9 cellular contexts compared by ENCODE assay signal in the genomic region with DNA sequence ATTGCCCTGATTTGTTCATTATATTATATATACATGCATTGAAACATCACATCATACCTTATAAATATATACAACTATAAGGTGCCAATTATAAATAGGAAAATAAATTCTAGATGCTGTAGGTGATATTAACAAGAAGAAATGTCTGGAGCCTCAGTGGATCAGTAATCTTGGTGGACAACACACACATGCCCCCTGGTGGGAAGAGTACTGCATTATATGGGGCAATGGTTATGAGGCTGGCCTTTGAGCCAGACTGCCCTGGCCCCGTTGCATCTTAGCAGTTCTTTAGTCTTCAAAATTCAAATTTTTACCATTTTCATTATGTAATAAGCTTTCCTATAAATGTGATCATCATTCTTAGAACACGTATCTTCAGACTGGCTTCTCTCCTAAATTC.
DNase-seq lines count a peak whose midpoint lies in the region; ATAC-seq and TF ChIP-seq lines count a peak whose summit lies in the region.
"Had no signal": no experiment of that assay in that cellular context is flagged by ENCODE, and none has a peak within 500 bp of the region (broad histone marks: within the 10 kb centered on the region; RNA-seq: fewer than 3 reads in every experiment).

No MANE protein-coding gene starts in this region.

- H2AFZ ChIP-seq in SU-DHL-6 (ENCODE audit: low read depth, low read length, severe bottlenecking), result no peak overlapping the region

- H3K27me3 ChIP-seq in SU-DHL-6 (ENCODE audit: low read length) (no peaks in the 10 kb centered on the region), kidney epithelial cell (ENCODE audit: control insufficient read depth, insufficient read depth, low read length) (no peaks in the 10 kb centered on the region)

- H3K9me3 ChIP-seq in SU-DHL-6 (ENCODE audit: insufficient read depth, low read length), result no peaks in the 10 kb centered on the region

- peak; percentile 37 for TF ChIP-seq CTCF in SU-DHL-6 (IDR thresholded peaks at IDR 0.05; ENCODE audit: insufficient read depth, low read length, poor library complexity, severe bottlenecking)
- peak; percentile 61 for TF ChIP-seq CTCF in kidney epithelial cell (IDR thresholded peaks at IDR 0.05; ENCODE audit: insufficient read depth, low read length, poor library complexity, severe bottlenecking)

- no peaks in the 10 kb centered on the region for H4K20me1 ChIP-seq in SU-DHL-6 (ENCODE audit: low read depth, low read length)

- no peak overlapping the region for H3K9ac ChIP-seq in SU-DHL-6 (ENCODE audit: low read length)

- H3K4me3 ChIP-seq in SU-DHL-6 (ENCODE audit: insufficient read depth, low read length, poor library complexity, severe bottlenecking), result no peak overlapping the region
- no peak overlapping the region for H3K4me3 ChIP-seq in kidney epithelial cell (ENCODE audit: low read depth, low read length)

- no peaks in the 10 kb centered on the region for H3K79me2 ChIP-seq in SU-DHL-6 (ENCODE audit: insufficient read depth, low read length)

- H3K27ac ChIP-seq in SU-DHL-6 (ENCODE audit: low read depth, low read length), result no peak overlapping the region
- H3K27ac ChIP-seq: epithelial cell of prostate had no signal

- no peaks in the 10 kb centered on the region for H3K36me3 ChIP-seq in SU-DHL-6 (ENCODE audit: low read length)
- no peaks in the 10 kb centered on the region for H3K36me3 ChIP-seq in kidney epithelial cell (ENCODE audit: control insufficient read depth, insufficient read depth, low read length)

- no peak overlapping the region for H3K4me2 ChIP-seq in SU-DHL-6 (ENCODE audit: low read depth, low read length, poor library complexity, severe bottlenecking)

- no peaks in the 10 kb centered on the region for H3F3A ChIP-seq in SU-DHL-6 (ENCODE audit: insufficient read depth)

- peak; percentile 70 for ATAC-seq in GM18502 (IDR thresholded peaks at IDR 0.05; ENCODE audit: poor library complexity, unreplicated experiment)
- peak; percentile 80 for ATAC-seq in HG03439 (IDR thresholded peaks at IDR 0.05; ENCODE audit: unreplicated experiment)

- DNase-seq in AG20443 (ENCODE audit: low spot score) (peak; percentile 81), kidney epithelial cell (ENCODE audit: low read depth) (no peak), NCI-H345 (lab: John Stamatoyannopoulos, UW) (no peak), NCI-H128 (lab: John Stamatoyannopoulos, UW; ENCODE audit: unreplicated experiment) (no peak)
- no peak for DNase-seq in effector CD8-positive, alpha-beta T cell (lab: John Stamatoyannopoulos, UW)

- H3K9me2 ChIP-seq in SU-DHL-6 (replicated peaks; ENCODE audit: insufficient read depth, low read length), result no peaks in the 10 kb centered on the region
